8 cellular contexts compared by ENCODE assay signal in the genomic region with DNA sequence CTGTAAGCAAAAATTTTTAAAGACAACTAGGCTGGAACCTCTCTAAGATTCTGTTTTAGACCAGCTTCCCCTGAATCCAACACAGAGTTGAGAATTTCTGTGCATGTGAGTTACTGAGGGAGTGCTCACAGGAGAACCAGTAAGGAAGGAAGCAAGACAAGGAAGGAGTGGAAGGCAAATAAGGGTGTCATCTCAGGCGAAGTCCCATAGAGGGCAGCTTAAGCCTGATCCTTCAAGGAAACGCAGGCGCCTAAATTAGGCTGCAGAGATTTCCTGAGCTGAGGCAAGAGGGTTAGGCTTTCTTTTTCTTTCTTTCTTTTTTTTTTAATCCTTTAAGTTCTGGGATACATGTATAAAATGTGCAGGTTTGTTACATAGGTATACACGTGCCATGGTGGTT. TPM values are rescaled to one million over a fixed set of nuclear protein-coding genes. Genes with fewer than 3 reads are reported as not detected.
DNase-seq lines count a peak whose midpoint lies in the region; ATAC-seq and TF ChIP-seq lines count a peak whose summit lies in the region.

No MANE protein-coding gene starts in this region.

- H3K4me1 ChIP-seq in parathyroid adenoma, result peaks cover 14% of the 10 kb centered on the region
- no peaks in the 10 kb centered on the region for H3K4me1 ChIP-seq in effector memory CD4-positive, alpha-beta T cell (ENCODE audit: control insufficient read depth, insufficient read depth, low read length, poor library complexity, severe bottlenecking)

- DNase-seq in GM12865 (ENCODE audit: low read depth) (peak; percentile 18), NCI-H524 (lab: John Stamatoyannopoulos, UW) (peak; percentile 41 to 66), fibroblast of gingiva (ENCODE audit: low read depth) (peak; percentile 41), NCI-H1092 (lab: John Stamatoyannopoulos, UW) (no peak)
- no peak for DNase-seq in effector memory CD4-positive, alpha-beta T cell
- DNase-seq in activated T-cell treated with anti-CD3 and anti-CD28 coated beads, Interleukin-2, amount 50 U/mL, for 72 hours, result no peak

- no peak overlapping the region for H3K27ac Mint-ChIP-seq in activated T-cell treated with anti-CD3 and anti-CD28 coated beads, Interleukin-2, amount 50 U/mL, for 72 hours

- peak; percentile 15 for TF ChIP-seq CTCF in GM12865 (IDR thresholded peaks at IDR 0.05; ENCODE audit: insufficient read depth, low read depth, low read length, missing control alignments)
- peak; percentile 76 for TF ChIP-seq CTCF in parathyroid adenoma (IDR thresholded peaks at IDR 0.05)

- H3K4me3 Mint-ChIP-seq in activated T-cell treated with anti-CD3 and anti-CD28 coated beads, Interleukin-2, amount 50 U/mL, for 72 hours, result no peak overlapping the region

- no peak overlapping the region for H2AFZ ChIP-seq in parathyroid adenoma

- no peaks in the 10 kb centered on the region for H3K36me3 Mint-ChIP-seq in activated T-cell treated with anti-CD3 and anti-CD28 coated beads, Interleukin-2, amount 50 U/mL, for 72 hours (ENCODE audit: insufficient read depth in 2 of 2)

- no peaks in the 10 kb centered on the region for H3K27me3 ChIP-seq in parathyroid adenoma (ENCODE audit: control insufficient read depth, insufficient read depth, low read length)
- no peaks in the 10 kb centered on the region for H3K27me3 ChIP-seq in effector memory CD4-positive, alpha-beta T cell (replicated peaks; ENCODE audit: control insufficient read depth, insufficient read depth, low read length, poor library complexity, severe bottlenecking)

- no peak overlapping the region for H3K4me2 ChIP-seq in parathyroid adenoma (ENCODE audit: low read length)

- H3K79me2 ChIP-seq in parathyroid adenoma, result peaks cover 8% of the 10 kb centered on the region

- no peak for ATAC-seq in activated T-cell treated with anti-CD3 and anti-CD28 coated beads, Interleukin-2, amount 50 U/mL, for 72 hours (replicated peaks in 1 of 2)
- no peak for ATAC-seq in GM21717 (IDR thresholded peaks at IDR 0.05; ENCODE audit: unreplicated experiment)

- H3K27ac ChIP-seq in parathyroid adenoma, result no peak overlapping the region
- H3K27ac ChIP-seq in effector memory CD4-positive, alpha-beta T cell (ENCODE audit: insufficient read depth, low read length, poor library complexity, severe bottlenecking), result no peak overlapping the region

- H3K4me1 Mint-ChIP-seq in activated T-cell treated with anti-CD3 and anti-CD28 coated beads, Interleukin-2, amount 50 U/mL, for 72 hours (ENCODE audit: low read depth), result no peaks in the 10 kb centered on the region

- no peak overlapping the region for H3K9ac ChIP-seq in parathyroid adenoma

- H3K9me3 Mint-ChIP-seq in activated T-cell treated with anti-CD3 and anti-CD28 coated beads, Interleukin-2, amount 50 U/mL, for 72 hours, result peaks cover 0 to 2% of the 10 kb centered on the region in 2 donors

- H3K4me3 ChIP-seq in GM12865 (ENCODE audit: low read depth, low read length) (no peak overlapping the region), parathyroid adenoma (ENCODE audit: low read depth, low read length) (no peak overlapping the region)
- no peak overlapping the region for H3K4me3 ChIP-seq in effector memory CD4-positive, alpha-beta T cell (ENCODE audit: insufficient read depth, low read depth, low read length, poor library complexity, severe bottlenecking)

- H3K36me3 ChIP-seq in parathyroid adenoma (ENCODE audit: control insufficient read depth, insufficient read depth, low read length), result no peaks in the 10 kb centered on the region
- no peaks in the 10 kb centered on the region for H3K36me3 ChIP-seq in effector memory CD4-positive, alpha-beta T cell (ENCODE audit: control insufficient read depth, insufficient read depth, low read length)

- H3K27me3 Mint-ChIP-seq in activated T-cell treated with anti-CD3 and anti-CD28 coated beads, Interleukin-2, amount 50 U/mL, for 72 hours (ENCODE audit: low read depth), result no peaks in the 10 kb centered on the region

- no peaks in the 10 kb centered on the region for H3K9me3 ChIP-seq in parathyroid adenoma (ENCODE audit: control insufficient read depth, low read length)
- no peaks in the 10 kb centered on the region for H3K9me3 ChIP-seq in effector memory CD4-positive, alpha-beta T cell (ENCODE audit: control insufficient read depth, low read length)

RNA-seq across cellular contexts. Expression of a gene that starts 36.2 kb away (rescaled TPM):
- total RNA-seq in activated T-cell treated with anti-CD3 and anti-CD28 coated beads, Interleukin-2, amount 50 U/mL, for 72 hours, result not detected

Comparison
In these comparisons a context has a peak if more than half of its experiments do, and no peak if none do; other contexts are left out.
1. DNase-seq: peak in GM12865 (single experiment), NCI-H524 (2 of 2) and fibroblast of gingiva (single experiment); none in effector memory CD4-positive, alpha-beta T cell (0 of 3), activated T-cell treated with anti-CD3 and anti-CD28 coated beads, Interleukin-2, amount 50 U/mL, for 72 hours (0 of 2) and NCI-H1092 (single experiment).